Comparison of ENCODE assay signal across 27 cellular contexts in genomic region chr9:27145143-27145542, GRCh38. TPM values are rescaled to one million over a fixed set of nuclear protein-coding genes. Genes with fewer than 3 reads are reported as not detected.
"Had no signal": no experiment of that assay in that cellular context is flagged by ENCODE, and none has a peak within 500 bp of the region (broad histone marks: within the 10 kb centered on the region; RNA-seq: fewer than 3 reads in every experiment).

No MANE protein-coding gene starts in this region.

- H3K9me3 ChIP-seq: adrenal gland, breast epithelium, SJSA1 had no signal

- DNase-seq: activated CD4-positive, alpha-beta T cell treated with anti-CD3 and anti-CD28 coated beads for 4 hours; activated CD4-positive, alpha-beta T cell treated with anti-CD3 and anti-CD28 coated beads, Interleukin-2, amount 50 U/mL, for 4 hours; activated CD8-positive, alpha-beta memory T cell treated with anti-CD3 and anti-CD28 coated beads, Interleukin-2, amount 50 U/mL, for 48 hours; activated CD8-positive, alpha-beta T cell treated with anti-CD3 and anti-CD28 coated beads, Interleukin-2, amount 10 ng/mL, durations not matched to agents 7 days and 5 days; activated naive CD4-positive, alpha-beta T cell treated with anti-CD3 and anti-CD28 coated beads, Interleukin-2, amount 50 U/mL, for 16 hours; activated naive CD8-positive, alpha-beta T cell treated with anti-CD3 and anti-CD28 coated beads, Interleukin-2, amount 10 ng/mL, durations not matched to agents 7 days and 5 days; activated T-cell treated with anti-CD3 and anti-CD28 coated beads, Interleukin-2, amount 50 U/mL, for 1 hour; adrenal gland; anterior cingulate cortex; KG1; NCI-H1092 treated with DMSO at 0.1 percent for 48 hours; NCI-H1417 treated with DMSO at 0.1 percent for 48 hours; NCI-H1694; NCI-H2029; NCI-H2107; NCI-H2171 treated with DMSO at 0.1 percent for 48 hours; NCI-H226; NCI-H774; OCI-M1; Right ventricle myocardium superior; SW 1271; WERI-Rb-1 had no signal

- H3K4me1 ChIP-seq: adrenal gland, breast epithelium, SJSA1 had no signal

- H3K9me3 Mint-ChIP-seq: activated naive CD8-positive, alpha-beta T cell treated with anti-CD3 and anti-CD28 coated beads, Interleukin-2, amount 10 ng/mL, durations not matched to agents 7 days and 5 days; T-helper 1 cell treated with Interleukin-12 subunit alpha and Interleukin-12 subunit beta and Interleukin-4 antibody, amounts not matched to agents 30 μg/mL and 1 μg/mL, for 36 hours had no signal

- H3K4me3 ChIP-seq: adrenal gland, breast epithelium, SJSA1 had no signal

- H3K27me3 ChIP-seq: adrenal gland, breast epithelium, SJSA1 had no signal

- H3K27ac ChIP-seq: adrenal gland, breast epithelium, RWPE1, SJSA1, WERI-Rb-1 had no signal

- H3K36me3 Mint-ChIP-seq: activated naive CD8-positive, alpha-beta T cell treated with anti-CD3 and anti-CD28 coated beads, Interleukin-2, amount 10 ng/mL, durations not matched to agents 7 days and 5 days had no signal

- H3K4me1 Mint-ChIP-seq: activated naive CD8-positive, alpha-beta T cell treated with anti-CD3 and anti-CD28 coated beads, Interleukin-2, amount 10 ng/mL, durations not matched to agents 7 days and 5 days had no signal

- H3K4me3 Mint-ChIP-seq: activated CD8-positive, alpha-beta T cell treated with anti-CD3 and anti-CD28 coated beads, Interleukin-2, amount 10 ng/mL, durations not matched to agents 7 days and 5 days; activated naive CD8-positive, alpha-beta T cell treated with anti-CD3 and anti-CD28 coated beads, Interleukin-2, amount 10 ng/mL, durations not matched to agents 7 days and 5 days; T-helper 1 cell treated with Interleukin-12 subunit alpha and Interleukin-12 subunit beta and Interleukin-4 antibody, amounts not matched to agents 30 μg/mL and 1 μg/mL, for 36 hours had no signal

- H3K36me3 ChIP-seq: adrenal gland, breast epithelium, SJSA1, WERI-Rb-1 had no signal

- H3K27ac Mint-ChIP-seq: activated CD8-positive, alpha-beta T cell treated with anti-CD3 and anti-CD28 coated beads, Interleukin-2, amount 10 ng/mL, durations not matched to agents 7 days and 5 days; activated naive CD8-positive, alpha-beta T cell treated with anti-CD3 and anti-CD28 coated beads, Interleukin-2, amount 10 ng/mL, durations not matched to agents 7 days and 5 days; T-helper 1 cell treated with Interleukin-12 subunit alpha and Interleukin-12 subunit beta and Interleukin-4 antibody, amounts not matched to agents 30 μg/mL and 1 μg/mL, for 36 hours had no signal

RNA-seq across cellular contexts. Expression of gene TEK, which starts 36.1 kb away (rescaled TPM):
- total RNA-seq: activated CD8-positive, alpha-beta T cell treated with anti-CD3 and anti-CD28 coated beads, Interleukin-2, amount 10 ng/mL, durations not matched to agents 7 days and 5 days; activated naive CD8-positive, alpha-beta T cell treated with anti-CD3 and anti-CD28 coated beads, Interleukin-2, amount 10 ng/mL, durations not matched to agents 7 days and 5 days; NCI-H460 had no signal
